In the genomic region with DNA sequence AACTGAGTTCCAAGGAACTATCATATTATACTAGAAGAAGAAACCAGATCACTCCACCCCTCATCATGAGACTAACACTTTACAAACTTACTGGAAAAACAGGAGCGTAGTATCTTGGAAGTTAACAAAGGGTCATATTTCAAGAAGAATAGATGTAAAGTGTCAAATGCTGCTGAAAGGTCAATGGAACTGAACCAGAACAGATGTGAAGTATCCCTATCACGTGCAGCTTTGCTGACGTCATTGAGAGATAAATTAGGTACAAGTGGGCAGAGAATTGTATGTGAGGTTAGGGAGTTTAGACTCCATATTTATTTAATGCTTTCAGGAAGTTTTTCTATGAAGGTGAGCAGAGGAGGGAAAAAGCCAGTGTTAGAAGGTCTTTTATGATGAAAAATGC, we compare ENCODE assay signal across 29 cellular contexts.
"Had no signal": no experiment of that assay in that cellular context is flagged by ENCODE, and none has a peak within 500 bp of the region (broad histone marks: within the 10 kb centered on the region; RNA-seq: fewer than 3 reads in every experiment).

No MANE protein-coding gene starts in this region.

- DNase-seq: activated CD4-positive, alpha-beta memory T cell treated with anti-CD3 and anti-CD28 coated beads for 36 hours; activated CD4-positive, alpha-beta T cell treated with anti-CD3 and anti-CD28 coated beads for 36 hours; activated CD4-positive, alpha-beta T cell treated with anti-CD3 and anti-CD28 coated beads, Interleukin-2, amount 10 ng/mL, durations not matched to agents 24 days and 14 days; activated CD4-positive, CD25-positive, alpha-beta regulatory T cell; activated CD4-positive, CD25-positive, alpha-beta regulatory T cell treated with anti-CD3 and anti-CD28 coated beads, Interleukin-2, amount 50 U/mL, for 72 hours; activated CD8-positive, alpha-beta memory T cell treated with anti-CD3 and anti-CD28 coated beads, Interleukin-2, amount 10 ng/mL, durations not matched to agents 7 days and 5 days; activated CD8-positive, alpha-beta memory T cell treated with anti-CD3 and anti-CD28 coated beads, Interleukin-2, amount 50 U/mL, for 4 hours; activated CD8-positive, alpha-beta T cell treated with anti-CD3 and anti-CD28 coated beads, Interleukin-2, amount 10 ng/mL, durations not matched to agents 7 days and 5 days; activated gamma-delta T cell; activated naive CD4-positive, alpha-beta T cell; activated naive CD4-positive, alpha-beta T cell treated with anti-CD3 and anti-CD28 coated beads, Interleukin-2, amount 10 ng/mL, durations not matched to agents 7 days and 5 days; activated naive CD8-positive, alpha-beta T cell treated with anti-CD3 and anti-CD28 coated beads, Interleukin-2, amount 10 ng/mL, durations not matched to agents 7 days and 5 days; activated T-cell treated with anti-CD3 and anti-CD28 coated beads, Interleukin-2, amount 50 U/mL, for 1 hour; activated T-cell treated with anti-CD3 and anti-CD28 coated beads, Interleukin-2, amount 50 U/mL, for 48 hours; central memory CD4-positive, alpha-beta T cell; cerebellar nuclear complex; dorsolateral prefrontal cortex; effector memory CD4-positive, alpha-beta T cell; endodermal cell; foreskin melanocyte; heart right ventricle; T-helper 2 cell had no signal

- H3K27ac ChIP-seq: ascending aorta, breast epithelium, cardiac muscle cell, coronary artery, dorsolateral prefrontal cortex, gastroesophageal sphincter, heart right ventricle had no signal

- H3K4me3 ChIP-seq: ascending aorta, breast epithelium, cardiac muscle cell, coronary artery, dorsolateral prefrontal cortex, gastroesophageal sphincter, heart right ventricle had no signal

- H3K27me3 ChIP-seq: ascending aorta, breast epithelium, cardiac muscle cell, dorsolateral prefrontal cortex, gastroesophageal sphincter, heart right ventricle had no signal

- H3K9me3 ChIP-seq: ascending aorta, breast epithelium, gastroesophageal sphincter had no signal

- ATAC-seq: activated CD4-positive, alpha-beta T cell treated with anti-CD3 and anti-CD28 coated beads for 36 hours; activated CD8-positive, alpha-beta memory T cell treated with anti-CD3 and anti-CD28 coated beads, Interleukin-2, amount 10 ng/mL, durations not matched to agents 7 days and 5 days; activated CD8-positive, alpha-beta T cell treated with anti-CD3 and anti-CD28 coated beads, Interleukin-2, amount 10 ng/mL, durations not matched to agents 7 days and 5 days; activated naive CD4-positive, alpha-beta T cell treated with anti-CD3 and anti-CD28 coated beads, Interleukin-2, amount 50 U/mL, for 72 hours; esophagus mucosa; gastroesophageal sphincter; heart right ventricle had no signal

- H3K36me3 ChIP-seq: ascending aorta, breast epithelium, cardiac muscle cell, gastroesophageal sphincter, heart right ventricle had no signal

- H3K4me1 ChIP-seq: ascending aorta, breast epithelium, gastroesophageal sphincter, heart right ventricle had no signal
